In genomic region chr20:58613061-58613854, GRCh38 we compare ENCODE assay signal across 24 cellular contexts.
"Had no signal": no experiment of that assay in that cellular context is flagged by ENCODE, and none has a peak within 500 bp of the region (broad histone marks: within the 10 kb centered on the region; RNA-seq: fewer than 3 reads in every experiment).

No MANE protein-coding gene starts in this region.

- H3K4me1 ChIP-seq: right lobe of liver had no signal

- H3K9me3 Mint-ChIP-seq: activated CD8-positive, alpha-beta T cell treated with anti-CD3 and anti-CD28 coated beads for 36 hours; activated naive CD4-positive, alpha-beta T cell treated with anti-CD3 and anti-CD28 coated beads, Interleukin-2, amount 50 U/mL, for 24 hours; activated naive CD8-positive, alpha-beta T cell treated with anti-CD3 and anti-CD28 coated beads, Interleukin-2, amount 50 U/mL, for 24 hours; activated T-helper 2 cell treated with anti-CD3 and anti-CD28 coated beads, Interferon-gamma antibody, Interleukin-2, Interleukin-4, amounts not matched to agents 10 μg/mL and 5 μg/mL and 100 μg/mL, durations not matched to agents 14 hours and 24 hours and 36 hours; stimulated activated naive CD8-positive, alpha-beta T cell treated with anti-CD3 and anti-CD28 coated beads, Interleukin-15, amount 100 ng/mL, for 72 hours; T-helper 1 cell treated with Interleukin-12 subunit alpha and Interleukin-12 subunit beta and Interleukin-4 antibody, amounts not matched to agents 30 μg/mL and 1 μg/mL, for 36 hours had no signal

- H3K27me3 ChIP-seq: esophagus muscularis mucosa, ovary, right lobe of liver, thyroid gland had no signal

- H3K4me1 Mint-ChIP-seq: activated CD8-positive, alpha-beta memory T cell treated with anti-CD3 and anti-CD28 coated beads, Interleukin-2, amount 10 ng/mL, durations not matched to agents 7 days and 5 days; activated naive CD4-positive, alpha-beta T cell treated with anti-CD3 and anti-CD28 coated beads, Interleukin-2, amount 50 U/mL, for 24 hours; activated naive CD8-positive, alpha-beta T cell treated with anti-CD3 and anti-CD28 coated beads, Interleukin-2, amount 50 U/mL, for 24 hours; naive B cell; stimulated activated naive CD8-positive, alpha-beta T cell treated with anti-CD3 and anti-CD28 coated beads, Interleukin-15, amount 100 ng/mL, for 72 hours had no signal

- H3K36me3 Mint-ChIP-seq: activated CD8-positive, alpha-beta memory T cell treated with anti-CD3 and anti-CD28 coated beads, Interleukin-2, amount 10 ng/mL, durations not matched to agents 7 days and 5 days; activated naive CD4-positive, alpha-beta T cell treated with anti-CD3 and anti-CD28 coated beads, Interleukin-2, amount 50 U/mL, for 24 hours; brain; mesothelial cell of epicardium; naive B cell had no signal

- DNase-seq: activated CD4-positive, alpha-beta T cell treated with anti-CD3 and anti-CD28 coated beads, Interleukin-2, amount 50 U/mL, for 1 hour; activated CD8-positive, alpha-beta memory T cell treated with anti-CD3 and anti-CD28 coated beads, Interleukin-2, amount 10 ng/mL, durations not matched to agents 7 days and 5 days; activated CD8-positive, alpha-beta T cell treated with anti-CD3 and anti-CD28 coated beads for 36 hours; activated naive CD8-positive, alpha-beta T cell treated with anti-CD3 and anti-CD28 coated beads, Interleukin-2, amount 50 U/mL, for 24 hours; activated T-cell treated with anti-CD3 and anti-CD28 coated beads, Interleukin-2, amount 50 U/mL, for 48 hours; effector CD4-positive, alpha-beta T cell; kidney glomerular epithelial cell; naive B cell; ovary; stimulated activated CD4-positive, alpha-beta T cell treated with anti-CD3 and anti-CD28 coated beads, Interleukin-12 subunit alpha, Interleukin-12 subunit beta, amount 100 ng/mL, for 4 hours; stimulated activated CD4-positive, alpha-beta T cell treated with anti-CD3 and anti-CD28 coated beads, Interleukin-4, amount 100 ng/mL, for 1 hour; stimulated activated naive CD8-positive, alpha-beta T cell treated with anti-CD3 and anti-CD28 coated beads, Interleukin-15, amount 100 ng/mL, for 72 hours; SW 1271 had no signal

- H3K4me3 ChIP-seq: esophagus muscularis mucosa, lung, ovary, right lobe of liver, thyroid gland had no signal

- H3K27me3 Mint-ChIP-seq: activated CD8-positive, alpha-beta memory T cell treated with anti-CD3 and anti-CD28 coated beads, Interleukin-2, amount 10 ng/mL, durations not matched to agents 7 days and 5 days; activated naive CD4-positive, alpha-beta T cell treated with anti-CD3 and anti-CD28 coated beads, Interleukin-2, amount 50 U/mL, for 24 hours; activated naive CD8-positive, alpha-beta T cell treated with anti-CD3 and anti-CD28 coated beads, Interleukin-2, amount 50 U/mL, for 24 hours; stimulated activated naive CD8-positive, alpha-beta T cell treated with anti-CD3 and anti-CD28 coated beads, Interleukin-15, amount 100 ng/mL, for 72 hours had no signal

- H3K4me3 Mint-ChIP-seq: activated CD8-positive, alpha-beta memory T cell treated with anti-CD3 and anti-CD28 coated beads, Interleukin-2, amount 10 ng/mL, durations not matched to agents 7 days and 5 days; activated CD8-positive, alpha-beta T cell treated with anti-CD3 and anti-CD28 coated beads for 36 hours; activated naive CD4-positive, alpha-beta T cell treated with anti-CD3 and anti-CD28 coated beads, Interleukin-2, amount 50 U/mL, for 24 hours; activated naive CD8-positive, alpha-beta T cell treated with anti-CD3 and anti-CD28 coated beads, Interleukin-2, amount 50 U/mL, for 24 hours; brain; mesothelial cell of epicardium; stimulated activated naive CD8-positive, alpha-beta T cell treated with anti-CD3 and anti-CD28 coated beads, Interleukin-15, amount 100 ng/mL, for 72 hours; T-helper 1 cell treated with Interleukin-12 subunit alpha and Interleukin-12 subunit beta and Interleukin-4 antibody, amounts not matched to agents 30 μg/mL and 1 μg/mL, for 36 hours; WTC11 had no signal

- H3K27ac Mint-ChIP-seq: activated CD8-positive, alpha-beta memory T cell treated with anti-CD3 and anti-CD28 coated beads, Interleukin-2, amount 10 ng/mL, durations not matched to agents 7 days and 5 days; activated CD8-positive, alpha-beta T cell treated with anti-CD3 and anti-CD28 coated beads for 36 hours; activated naive CD4-positive, alpha-beta T cell treated with anti-CD3 and anti-CD28 coated beads, Interleukin-2, amount 50 U/mL, for 24 hours; activated naive CD8-positive, alpha-beta T cell treated with anti-CD3 and anti-CD28 coated beads, Interleukin-2, amount 50 U/mL, for 24 hours; activated T-helper 2 cell treated with anti-CD3 and anti-CD28 coated beads, Interferon-gamma antibody, Interleukin-2, Interleukin-4, amounts not matched to agents 10 μg/mL and 5 μg/mL and 100 μg/mL, durations not matched to agents 14 hours and 24 hours and 36 hours; mesothelial cell of epicardium; naive B cell; progenitor cell of endocrine pancreas; T-helper 1 cell treated with Interleukin-12 subunit alpha and Interleukin-12 subunit beta and Interleukin-4 antibody, amounts not matched to agents 30 μg/mL and 1 μg/mL, for 36 hours had no signal

- H3K36me3 ChIP-seq: esophagus muscularis mucosa, ovary, right lobe of liver, thyroid gland had no signal

- H3K27ac ChIP-seq: esophagus muscularis mucosa, ovary, right lobe of liver, thyroid gland had no signal

- ATAC-seq: activated CD8-positive, alpha-beta memory T cell treated with anti-CD3 and anti-CD28 coated beads, Interleukin-2, amount 10 ng/mL, durations not matched to agents 7 days and 5 days; activated CD8-positive, alpha-beta T cell treated with anti-CD3 and anti-CD28 coated beads for 36 hours; activated naive CD8-positive, alpha-beta T cell treated with anti-CD3 and anti-CD28 coated beads, Interleukin-2, amount 50 U/mL, for 24 hours; stimulated activated naive CD8-positive, alpha-beta T cell treated with anti-CD3 and anti-CD28 coated beads, Interleukin-15, amount 100 ng/mL, for 72 hours; WTC11 had no signal

- H3K9me3 ChIP-seq: esophagus muscularis mucosa, ovary, right lobe of liver, thyroid gland had no signal
